In genomic region chr3:94269763-94270162, GRCh38 we compare ENCODE assay signal across 17 cellular contexts.
DNase-seq lines count a peak whose midpoint lies in the region; ATAC-seq, FAIRE-seq and TF ChIP-seq lines count a peak whose summit lies in the region.
"Had no signal": no experiment of that assay in that cellular context is flagged by ENCODE, and none has a peak within 500 bp of the region (broad histone marks: within the 10 kb centered on the region; RNA-seq: fewer than 3 reads in every experiment).

No MANE protein-coding gene starts in this region.

- H3K4me1 ChIP-seq in smooth muscle cell (ENCODE audit: low read depth) = peaks cover 7% of the 10 kb centered on the region

- peak overlapping the region; percentile 16 for H3K4me2 ChIP-seq in smooth muscle cell

- no peaks in the 10 kb centered on the region for H3K9me3 ChIP-seq in smooth muscle cell (replicated peaks; ENCODE audit: low read depth)

- TF ChIP-seq CTCF in astrocyte of the spinal cord (IDR thresholded peaks at IDR 0.05; ENCODE audit: low read depth, low read length) (no peak), smooth muscle cell (IDR thresholded peaks at IDR 0.05; ENCODE audit: borderline replicate concordance, insufficient read depth, poor library complexity, severe bottlenecking) (no peak)

- ATAC-seq in HG02981 (IDR thresholded peaks at IDR 0.05; ENCODE audit: unreplicated experiment) (no peak), GM19328 (IDR thresholded peaks at IDR 0.05; ENCODE audit: unreplicated experiment) (no peak)
- ATAC-seq: HCT116 had no signal

- H4K20me1 ChIP-seq in smooth muscle cell (ENCODE audit: low read depth) = no peaks in the 10 kb centered on the region

- H3K79me2 ChIP-seq in smooth muscle cell (ENCODE audit: low read depth) = no peaks in the 10 kb centered on the region

- in situ Hi-C loops in astrocyte of the spinal cord (cut with HindIII; ENCODE audit: low sequenced_read_pairs) = no loop called here

- H3K27me3 ChIP-seq in smooth muscle cell (ENCODE audit: low read depth) = no peaks in the 10 kb centered on the region

- H3K4me3 ChIP-seq in astrocyte of the spinal cord (ENCODE audit: low read depth, low read length) (no peak overlapping the region), smooth muscle cell (no peak overlapping the region)

- FAIRE-seq in HTR-8/SVneo (lab: Jason Lieb, UNC) = no peak

- H3F3A ChIP-seq in smooth muscle cell (ENCODE audit: low read depth) = peaks cover 13% of the 10 kb centered on the region

- no peaks in the 10 kb centered on the region for H3K36me3 ChIP-seq in smooth muscle cell (ENCODE audit: low read depth)

- H3K9ac ChIP-seq in smooth muscle cell (ENCODE audit: low read depth) = no peak overlapping the region

- H3K27ac ChIP-seq in smooth muscle cell (ENCODE audit: low read depth) = peak overlapping the region; percentile 64

- H2AFZ ChIP-seq in smooth muscle cell (ENCODE audit: low read depth) = no peak overlapping the region

- DNase-seq in HTR-8/SVneo (ENCODE audit: insufficient read length, low spot score) = peak; percentile 7
- DNase-seq in astrocyte of the spinal cord (ENCODE audit: low read depth, low spot score) = peak; percentile 13
- DNase-seq in kidney tubule cell (ENCODE audit: low spot score) = peak; percentile 51
- no peak for DNase-seq in smooth muscle cell (lab: John Stamatoyannopoulos, UW; ENCODE audit: unreplicated experiment)
- no peak for DNase-seq in activated effector memory CD4-positive, alpha-beta T cell treated with anti-CD3 and anti-CD28 coated beads, Interleukin-2, amount 50 U/mL, for 16 hours
- DNase-seq: CD4-positive, CD25-positive, alpha-beta regulatory T cell; DMS53; KG1; NCI-H1048; NCI-H1436 treated with DMSO at 0.1 percent for 48 hours; NCI-H2081 treated with DMSO at 0.1 percent for 48 hours; NCI-H69; NK-92 treated with Interleukin-12 subunit alpha and Interleukin-12 subunit beta, amount 100 ng/mL, for 24 hours; SHP77 had no signal

- 62% methylated on average over 2 of the region's 2 CpGs for WGBS in smooth muscle cell (ENCODE audit: low lambda C conversion rate)

Comparison
In these comparisons a context has a peak if more than half of its experiments do, and no peak if none do; other contexts are left out.
1. DNase-seq: peak in HTR-8/SVneo (single experiment), astrocyte of the spinal cord (single experiment) and kidney tubule cell (single experiment); none in smooth muscle cell (single experiment) and activated effector memory CD4-positive, alpha-beta T cell treated with anti-CD3 and anti-CD28 coated beads, Interleukin-2, amount 50 U/mL, for 16 hours (single experiment).